2 cellular contexts compared by ENCODE assay signal in genomic region chr4:76342803-76343202, GRCh38.
TF ChIP-seq lines count a peak whose summit lies in the region.

No MANE protein-coding gene starts in this region.

TF ChIP-seq in K562, 482 proteins besides CTCF, POLR2A, EP300 and RAD21:
- TF ChIP-seq MTA1 (IDR thresholded peaks at IDR 0.05; ENCODE audit: borderline replicate concordance) (no peak), E2F4 (CRISPR knock-in tag; IDR thresholded peaks at IDR 0.05; ENCODE audit: low read depth) (no peak), HINFP (tag; conservative IDR thresholded peaks at IDR 0.05; ENCODE audit: low read depth) (no peak), FIP1L1 (IDR thresholded peaks at IDR 0.05; ENCODE audit: low read depth, low read length, poor library complexity, severe bottlenecking) (no peak), COPS2 (conservative IDR thresholded peaks at IDR 0.05) (no peak), NBN (IDR thresholded peaks at IDR 0.05; ENCODE audit: low read depth) (no peak), POLR3A (IDR thresholded peaks at IDR 0.05; ENCODE audit: borderline replicate concordance, extremely low read depth, insufficient read depth, insufficient read length) (no peak), BMI1 (IDR thresholded peaks at IDR 0.05; ENCODE audit: low read length) (no peak), FOXK1 (CRISPR knock-in tag; IDR thresholded peaks at IDR 0.05; ENCODE audit: borderline replicate concordance) (no peak), DIDO1 (tag; IDR thresholded peaks at IDR 0.05; ENCODE audit: low read depth) (no peak)

TF ChIP-seq in GM23338, 12 proteins besides CTCF, POLR2A, EP300 and RAD21:
- TF ChIP-seq NANOG (IDR thresholded peaks at IDR 0.05; ENCODE audit: borderline replicate concordance) (no peak), ZNF114 (CRISPR knock-in tag; IDR thresholded peaks at IDR 0.05) (no peak), JUNB (IDR thresholded peaks at IDR 0.05; ENCODE audit: unreplicated experiment) (no peak), EZH2 (IDR thresholded peaks at IDR 0.05; ENCODE audit: low read depth, unreplicated experiment) (no peak)
- TF ChIP-seq, protein P1, sequence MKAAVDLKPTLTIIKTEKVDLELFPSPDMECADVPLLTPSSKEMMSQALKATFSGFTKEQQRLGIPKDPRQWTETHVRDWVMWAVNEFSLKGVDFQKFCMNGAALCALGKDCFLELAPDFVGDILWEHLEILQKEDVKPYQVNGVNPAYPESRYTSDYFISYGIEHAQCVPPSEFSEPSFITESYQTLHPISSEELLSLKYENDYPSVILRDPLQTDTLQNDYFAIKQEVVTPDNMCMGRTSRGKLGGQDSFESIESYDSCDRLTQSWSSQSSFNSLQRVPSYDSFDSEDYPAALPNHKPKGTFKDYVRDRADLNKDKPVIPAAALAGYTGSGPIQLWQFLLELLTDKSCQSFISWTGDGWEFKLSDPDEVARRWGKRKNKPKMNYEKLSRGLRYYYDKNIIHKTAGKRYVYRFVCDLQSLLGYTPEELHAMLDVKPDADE (IDR thresholded peaks at IDR 0.05), result no peak
